1 cellular context compared by ENCODE assay signal in genomic region chr9:98401140-98402025, GRCh38.
TF ChIP-seq lines count a peak whose summit lies in the region.

No MANE protein-coding gene starts in this region.

TF ChIP-seq in K562, 482 proteins besides CTCF, POLR2A, EP300 and RAD21 (continued from another document):
- TF ChIP-seq ZNF395 (CRISPR knock-in tag; IDR thresholded peaks at IDR 0.05) (no peak), NFIC (IDR thresholded peaks at IDR 0.05) (peak; percentile 82), KHSRP (IDR thresholded peaks at IDR 0.05) (no peak), XRCC5 (IDR thresholded peaks at IDR 0.05; ENCODE audit: low read depth, low read length) (no peak), KLF1 (tag; IDR thresholded peaks at IDR 0.05) (no peak), NFE2 (IDR thresholded peaks at IDR 0.05; ENCODE audit: low read depth) (no peak), ZNF24 (IDR thresholded peaks at IDR 0.05) (no peak), NCOA6 (IDR thresholded peaks at IDR 0.05) (no peak), TFAP4 (CRISPR knock-in tag; IDR thresholded peaks at IDR 0.05; ENCODE audit: borderline replicate concordance) (no peak), LARP7 (IDR thresholded peaks at IDR 0.05) (no peak), PHF8 (IDR thresholded peaks at IDR 0.05; ENCODE audit: borderline replicate concordance, low read length) (no peak), POLR2B (IDR thresholded peaks at IDR 0.05; ENCODE audit: low read depth, partially characterized antibody) (no peak), ZKSCAN1 (IDR thresholded peaks at IDR 0.05; ENCODE audit: low read depth, low read length) (no peak), ESRRA (IDR thresholded peaks at IDR 0.05; ENCODE audit: borderline replicate concordance, low read depth) (no peak), MAFF (IDR thresholded peaks at IDR 0.05; ENCODE audit: low read length) (no peak), MTA2 (IDR thresholded peaks at IDR 0.05; ENCODE audit: low read depth) (no peak), KDM1A (IDR thresholded peaks at IDR 0.05) (0 out of 4 replicates have a peak, but pooled peaks of 1 of the 2 experiments have one; percentile 28), HDAC1 (IDR thresholded peaks at IDR 0.05) (no peak), PTBP1 (IDR thresholded peaks at IDR 0.05; ENCODE audit: low read depth, low read length) (no peak), PKNOX1 (IDR thresholded peaks at IDR 0.05) (peak; percentile 79), BCOR (IDR thresholded peaks at IDR 0.05) (peak; percentile 76), RHOXF2B (CRISPR knock-in tag; conservative IDR thresholded peaks at IDR 0.05) (no peak), MCM7 (IDR thresholded peaks at IDR 0.05) (no peak), ADNP (tag; IDR thresholded peaks at IDR 0.05) (peak; percentile 73; the same call in 1 of the 2 replicates)
- TF ChIP-seq, protein P1, sequence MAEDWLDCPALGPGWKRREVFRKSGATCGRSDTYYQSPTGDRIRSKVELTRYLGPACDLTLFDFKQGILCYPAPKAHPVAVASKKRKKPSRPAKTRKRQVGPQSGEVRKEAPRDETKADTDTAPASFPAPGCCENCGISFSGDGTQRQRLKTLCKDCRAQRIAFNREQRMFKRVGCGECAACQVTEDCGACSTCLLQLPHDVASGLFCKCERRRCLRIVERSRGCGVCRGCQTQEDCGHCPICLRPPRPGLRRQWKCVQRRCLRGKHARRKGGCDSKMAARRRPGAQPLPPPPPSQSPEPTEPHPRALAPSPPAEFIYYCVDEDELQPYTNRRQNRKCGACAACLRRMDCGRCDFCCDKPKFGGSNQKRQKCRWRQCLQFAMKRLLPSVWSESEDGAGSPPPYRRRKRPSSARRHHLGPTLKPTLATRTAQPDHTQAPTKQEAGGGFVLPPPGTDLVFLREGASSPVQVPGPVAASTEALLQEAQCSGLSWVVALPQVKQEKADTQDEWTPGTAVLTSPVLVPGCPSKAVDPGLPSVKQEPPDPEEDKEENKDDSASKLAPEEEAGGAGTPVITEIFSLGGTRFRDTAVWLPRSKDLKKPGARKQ (CRISPR knock-in tag; IDR thresholded peaks at IDR 0.05), result no peak
- TF ChIP-seq, protein P2, sequence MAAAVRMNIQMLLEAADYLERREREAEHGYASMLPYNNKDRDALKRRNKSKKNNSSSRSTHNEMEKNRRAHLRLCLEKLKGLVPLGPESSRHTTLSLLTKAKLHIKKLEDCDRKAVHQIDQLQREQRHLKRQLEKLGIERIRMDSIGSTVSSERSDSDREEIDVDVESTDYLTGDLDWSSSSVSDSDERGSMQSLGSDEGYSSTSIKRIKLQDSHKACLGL (CRISPR knock-in tag; IDR thresholded peaks at IDR 0.05; ENCODE audit: borderline replicate concordance, poor library complexity, severe bottlenecking), result no peak
- TF ChIP-seq, protein P3, sequence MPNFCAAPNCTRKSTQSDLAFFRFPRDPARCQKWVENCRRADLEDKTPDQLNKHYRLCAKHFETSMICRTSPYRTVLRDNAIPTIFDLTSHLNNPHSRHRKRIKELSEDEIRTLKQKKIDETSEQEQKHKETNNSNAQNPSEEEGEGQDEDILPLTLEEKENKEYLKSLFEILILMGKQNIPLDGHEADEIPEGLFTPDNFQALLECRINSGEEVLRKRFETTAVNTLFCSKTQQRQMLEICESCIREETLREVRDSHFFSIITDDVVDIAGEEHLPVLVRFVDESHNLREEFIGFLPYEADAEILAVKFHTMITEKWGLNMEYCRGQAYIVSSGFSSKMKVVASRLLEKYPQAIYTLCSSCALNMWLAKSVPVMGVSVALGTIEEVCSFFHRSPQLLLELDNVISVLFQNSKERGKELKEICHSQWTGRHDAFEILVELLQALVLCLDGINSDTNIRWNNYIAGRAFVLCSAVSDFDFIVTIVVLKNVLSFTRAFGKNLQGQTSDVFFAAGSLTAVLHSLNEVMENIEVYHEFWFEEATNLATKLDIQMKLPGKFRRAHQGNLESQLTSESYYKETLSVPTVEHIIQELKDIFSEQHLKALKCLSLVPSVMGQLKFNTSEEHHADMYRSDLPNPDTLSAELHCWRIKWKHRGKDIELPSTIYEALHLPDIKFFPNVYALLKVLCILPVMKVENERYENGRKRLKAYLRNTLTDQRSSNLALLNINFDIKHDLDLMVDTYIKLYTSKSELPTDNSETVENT (CRISPR knock-in tag; IDR thresholded peaks at IDR 0.05), result no peak
- TF ChIP-seq, protein P4, sequence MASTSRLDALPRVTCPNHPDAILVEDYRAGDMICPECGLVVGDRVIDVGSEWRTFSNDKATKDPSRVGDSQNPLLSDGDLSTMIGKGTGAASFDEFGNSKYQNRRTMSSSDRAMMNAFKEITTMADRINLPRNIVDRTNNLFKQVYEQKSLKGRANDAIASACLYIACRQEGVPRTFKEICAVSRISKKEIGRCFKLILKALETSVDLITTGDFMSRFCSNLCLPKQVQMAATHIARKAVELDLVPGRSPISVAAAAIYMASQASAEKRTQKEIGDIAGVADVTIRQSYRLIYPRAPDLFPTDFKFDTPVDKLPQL (IDR thresholded peaks at IDR 0.05; ENCODE audit: extremely low read depth, insufficient read length), result no peak
- TF ChIP-seq, protein P5, sequence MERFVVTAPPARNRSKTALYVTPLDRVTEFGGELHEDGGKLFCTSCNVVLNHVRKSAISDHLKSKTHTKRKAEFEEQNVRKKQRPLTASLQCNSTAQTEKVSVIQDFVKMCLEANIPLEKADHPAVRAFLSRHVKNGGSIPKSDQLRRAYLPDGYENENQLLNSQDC (CRISPR knock-in tag; IDR thresholded peaks at IDR 0.05), result no peak
- TF ChIP-seq, protein P6, sequence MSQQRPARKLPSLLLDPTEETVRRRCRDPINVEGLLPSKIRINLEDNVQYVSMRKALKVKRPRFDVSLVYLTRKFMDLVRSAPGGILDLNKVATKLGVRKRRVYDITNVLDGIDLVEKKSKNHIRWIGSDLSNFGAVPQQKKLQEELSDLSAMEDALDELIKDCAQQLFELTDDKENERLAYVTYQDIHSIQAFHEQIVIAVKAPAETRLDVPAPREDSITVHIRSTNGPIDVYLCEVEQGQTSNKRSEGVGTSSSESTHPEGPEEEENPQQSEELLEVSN (IDR thresholded peaks at IDR 0.05; ENCODE audit: borderline replicate concordance in 1 of 2, extremely low read depth in 1 of 2, insufficient read depth in 1 of 2, insufficient read length in 1 of 2, low read depth in 1 of 2, low read length in 1 of 2, poor library complexity in 1 of 2, severe bottlenecking in 1 of 2), result no peak
